ENCODE assay signal across 9 cellular contexts in the genomic region with DNA sequence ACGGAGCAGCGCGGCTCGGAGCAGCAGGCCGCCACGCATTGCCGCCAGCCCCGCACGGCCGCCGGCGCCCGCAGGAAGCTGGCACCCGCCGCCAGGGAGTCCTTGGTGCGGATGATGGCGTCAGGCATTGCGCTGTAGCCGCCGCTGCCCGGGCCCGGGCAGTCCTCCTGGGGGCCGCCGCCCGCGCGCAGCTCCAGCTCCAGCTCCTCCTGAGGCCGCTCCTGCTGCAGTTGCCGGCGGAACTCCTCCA. TPM values are rescaled to one million over a fixed set of nuclear protein-coding genes. Genes with fewer than 3 reads are reported as not detected.
DNase-seq lines count a peak whose midpoint lies in the region; ATAC-seq and TF ChIP-seq lines count a peak whose summit lies in the region.
"Had no signal": no experiment of that assay in that cellular context is flagged by ENCODE, and none has a peak within 500 bp of the region (broad histone marks: within the 10 kb centered on the region; RNA-seq: fewer than 3 reads in every experiment).

No MANE protein-coding gene starts in this region.

- ATAC-seq in GM21529 (IDR thresholded peaks at IDR 0.05; ENCODE audit: unreplicated experiment) (peak; percentile 25), GM21737 (IDR thresholded peaks at IDR 0.05; ENCODE audit: unreplicated experiment) (no peak)

- no peak for DNase-seq in SK-N-MC (ENCODE audit: low read depth, low spot score)
- DNase-seq in foreskin fibroblast = no peak
- no peak for DNase-seq in NCI-H2227 (lab: John Stamatoyannopoulos, UW; ENCODE audit: unreplicated experiment)
- DNase-seq in NCI-H345 (lab: John Stamatoyannopoulos, UW) = no peak

- peaks cover 0 to 22% (median 0%) of the 10 kb centered on the region in 11 experiments; a peak in 7 of 22 replicates for H4K20me1 ChIP-seq in BLaER1 treated with 17β-estradiol and CSF1 and Interleukin-3, amounts not matched to agents 10 nM and 100 nM

- H3K27ac ChIP-seq in BLaER1 treated with 17β-estradiol and CSF1 and Interleukin-3, amounts not matched to agents 10 nM and 100 nM = peak overlapping the region; percentile 30 to 75 (median 69); a peak in 21 of 22 replicates
- H3K27ac ChIP-seq in SK-N-MC (no peak overlapping the region), skeletal muscle tissue (ENCODE audit: low read depth, low read length) (peak overlapping the region; percentile 77)

- H3K4me2 ChIP-seq in BLaER1 treated with 17β-estradiol and CSF1 and Interleukin-3, amounts not matched to agents 10 nM and 100 nM = peak overlapping the region; percentile 90 to 99 (median 97)

- H3K36me3 ChIP-seq in BLaER1 treated with 17β-estradiol and CSF1 and Interleukin-3, amounts not matched to agents 10 nM and 100 nM = no peaks in the 10 kb centered on the region
- H3K36me3 ChIP-seq in SK-N-MC (ENCODE audit: insufficient read depth, low read length) = no peaks in the 10 kb centered on the region
- H3K36me3 ChIP-seq in skeletal muscle tissue (ENCODE audit: control insufficient read depth in 3 of 3, insufficient read depth in 3 of 3, low read length in 3 of 3) = peaks cover 0 to 3% (median 0%) of the 10 kb centered on the region in 3 donors

- peaks cover 18 to 37% (median 29%) of the 10 kb centered on the region in 10 experiments for H3K4me1 ChIP-seq in BLaER1 treated with 17β-estradiol and CSF1 and Interleukin-3, amounts not matched to agents 10 nM and 100 nM
- peaks cover 21 to 26% (median 26%) of the 10 kb centered on the region in 3 donors for H3K4me1 ChIP-seq in skeletal muscle tissue (ENCODE audit: control insufficient read depth in 3 of 3, insufficient read depth in 3 of 3, low read length in 3 of 3)

- H3K4me3 ChIP-seq in BLaER1 treated with 17β-estradiol and CSF1 and Interleukin-3, amounts not matched to agents 10 nM and 100 nM = peak overlapping the region; percentile 65 to 83 (median 76)
- H3K4me3 ChIP-seq in SK-N-MC = peak overlapping the region; percentile 95
- peak overlapping the region; percentile 82 for H3K4me3 ChIP-seq in foreskin fibroblast (ENCODE audit: low read depth in 1 of 2, low read length in 2 of 2)
- peak overlapping the region; percentile 74 to 83 (median 76) for H3K4me3 ChIP-seq in skeletal muscle tissue (ENCODE audit: low read length in 3 of 3)

- no peak for TF ChIP-seq CTCF in foreskin fibroblast (IDR thresholded peaks at IDR 0.05; ENCODE audit: low read depth, low read length)

- no peaks in the 10 kb centered on the region for H3K9me3 ChIP-seq in BLaER1 treated with 17β-estradiol and CSF1 and Interleukin-3, amounts not matched to agents 10 nM and 100 nM (replicated peaks in 1 of 11)
- H3K9me3 ChIP-seq in SK-N-MC (ENCODE audit: low read depth, low read length) (no peaks in the 10 kb centered on the region), skeletal muscle tissue (ENCODE audit: control insufficient read depth in 3 of 3, low read length in 3 of 3) (no peaks in the 10 kb centered on the region)

- H3K27me3 ChIP-seq in BLaER1 treated with 17β-estradiol and CSF1 and Interleukin-3, amounts not matched to agents 10 nM and 100 nM = no peaks in the 10 kb centered on the region
- no peaks in the 10 kb centered on the region for H3K27me3 ChIP-seq in skeletal muscle tissue (ENCODE audit: control insufficient read depth in 3 of 3, insufficient read depth in 3 of 3, low read length in 3 of 3)

- peak overlapping the region; percentile 71 to 83 (median 79) for H3K9ac ChIP-seq in BLaER1 treated with 17β-estradiol and CSF1 and Interleukin-3, amounts not matched to agents 10 nM and 100 nM
- H3K9ac ChIP-seq in SK-N-MC (ENCODE audit: insufficient read length) (peak overlapping the region; percentile 52), skeletal muscle tissue (ENCODE audit: low read depth in 1 of 3, low read length in 3 of 3) (peak overlapping the region; percentile 64 to 87 (median 77))

RNA-seq across cellular contexts. Expression of gene LRP11, which starts 0.6 kb away (rescaled TPM):
- 15.7 TPM for total RNA-seq in skeletal muscle tissue

RNA-seq across cellular contexts. Expression of gene RAET1E, which starts 34.4 kb away (rescaled TPM):
- total RNA-seq in skeletal muscle tissue = 1.0 TPM

RNA-seq across cellular contexts. Expression of gene RAET1G, which starts 59.4 kb away (rescaled TPM):
- not detected for total RNA-seq in skeletal muscle tissue
- total RNA-seq: myocyte had no signal
